Comparison of ENCODE assay signal across 16 cellular contexts in genomic region chr1:7422966-7423365, GRCh38.
A peak's percentile ranks its signal among the peaks of the same experiment; 100 is the strongest.
DNase-seq lines count a peak whose midpoint lies in the region; ATAC-seq, FAIRE-seq and TF ChIP-seq lines count a peak whose summit lies in the region.
"Had no signal": no experiment of that assay in that cellular context is flagged by ENCODE, and none has a peak within 500 bp of the region (broad histone marks: within the 10 kb centered on the region; RNA-seq: fewer than 3 reads in every experiment).

No MANE protein-coding gene starts in this region.

- peaks cover 6 to 46% of the 10 kb centered on the region in 2 experiments; a peak in 3 of 5 replicates for H3K27me3 ChIP-seq in K562 (ENCODE audit: control insufficient read depth in 2 of 2, insufficient read depth in 2 of 2, low read length in 2 of 2)

- H3K9me3 ChIP-seq in HEK293 (ENCODE audit: control insufficient read depth, insufficient read depth, low read depth, low read length) (no peaks in the 10 kb centered on the region), K562 (replicated peaks; ENCODE audit: control insufficient read depth, insufficient read depth, low read depth, low read length) (no peaks in the 10 kb centered on the region)

- ATAC-seq in K562 (no peak), sciatic nerve (no peak), GM18517 (IDR thresholded peaks at IDR 0.05; ENCODE audit: unreplicated experiment) (no peak)
- ATAC-seq: Panc1 had no signal

- H4K20me1 ChIP-seq in K562 (replicated peaks; ENCODE audit: control insufficient read depth, insufficient read depth, low read length), result peaks cover 9% of the 10 kb centered on the region; the same call in 1 of the 2 replicates

- no peak overlapping the region for H3K27ac Mint-ChIP-seq in CD14-positive monocyte
- H3K27ac Mint-ChIP-seq: CD8-positive, alpha-beta memory T cell; HFFc6 had no signal

- no peaks in the 10 kb centered on the region for H3K4me1 Mint-ChIP-seq in CD14-positive monocyte
- H3K4me1 Mint-ChIP-seq: CD8-positive, alpha-beta memory T cell had no signal

- H3K27ac ChIP-seq in HEK293 (ENCODE audit: extremely low read depth, low read depth, low read length) (no peak overlapping the region), K562 (ENCODE audit: extremely low read depth, low read depth, low read length) (no peak overlapping the region)

- no peaks in the 10 kb centered on the region for H3K4me1 ChIP-seq in HEK293 (ENCODE audit: control insufficient read depth, insufficient read depth, low read length)
- H3K4me1 ChIP-seq in K562 (replicated peaks in 1 of 2; ENCODE audit: control insufficient read depth in 2 of 2, insufficient read depth in 2 of 2, low read length in 2 of 2), result no peaks in the 10 kb centered on the region

- no peaks in the 10 kb centered on the region for H3K9me1 ChIP-seq in K562 (ENCODE audit: control insufficient read depth, insufficient read depth, low read length)

- TF ChIP-seq EP300 in K562 (IDR thresholded peaks at IDR 0.05; ENCODE audit: low read length), result no peak

- H3K79me2 ChIP-seq in K562 (ENCODE audit: control insufficient read depth, insufficient read depth, low read length), result no peaks in the 10 kb centered on the region

- CTCF ChIA-PET in HEK293 (lab: Yijun Ruan, JAX), result no interaction called here
- CTCF ChIA-PET in K562 (lab: Yijun Ruan, JAX; ENCODE audit: low intra/inter-chr PET ratio), result no interaction called here

- DNase-seq in CD14-positive monocyte (ENCODE audit: low spot score) (peak; percentile 33), K562 (ENCODE audit: extremely low read depth in 1 of 4, low spot score in 3 of 4) (no peak), sciatic nerve (ENCODE audit: low spot score) (peak; percentile 48), NCI-H510A (lab: John Stamatoyannopoulos, UW) (no peak), superior temporal gyrus (ENCODE audit: extremely low spot score) (no peak)
- DNase-seq: GOT3, HFFc6, Kasumi-1, NCI-H1436, NCI-H2081 treated with DMSO at 0.1 percent for 48 hours, NCI-H2227 treated with DMSO at 0.1 percent for 48 hours, SHP77 treated with DMSO at 0.1 percent for 48 hours had no signal

- intact Hi-C loops in CD14-positive monocyte (cut with micrococcal nuclease), result no loop called here
- intact Hi-C loops in K562 (cut with micrococcal nuclease), result no loop called here
- intact Hi-C loops in sciatic nerve (cut with DNase I), result no loop called here

- H3K4me2 ChIP-seq in K562 (ENCODE audit: insufficient read depth, low read length), result no peak overlapping the region

- no peak for TF ChIP-seq POLR2A in K562 (conservative IDR thresholded peaks at IDR 0.05)

- H3K9ac ChIP-seq in K562 (ENCODE audit: insufficient read depth in 1 of 2, low read depth in 2 of 2, low read length in 2 of 2), result no peak overlapping the region

- H3K4me3 Mint-ChIP-seq in CD14-positive monocyte, result no peak overlapping the region
- H3K4me3 Mint-ChIP-seq: CD8-positive, alpha-beta memory T cell; HFFc6 had no signal

- H2AFZ ChIP-seq in K562 (ENCODE audit: low read depth, low read length), result no peak overlapping the region

- H3K27me3 Mint-ChIP-seq in CD14-positive monocyte (ENCODE audit: low read depth in 3 of 3), result peaks cover 3 to 10% (median 4%) of the 10 kb centered on the region in 3 donors

- in situ Hi-C loops in K562 (cut with MboI), result no loop called here

- 3% methylated on average over 9 of the region's 9 CpGs for WGBS in K562 (ENCODE audit: insufficient coverage, low coverage, missing lambda C conversion rate)

- no peak overlapping the region for H3K4me3 ChIP-seq in HEK293 (ENCODE audit: low read depth, low read length)
- H3K4me3 ChIP-seq in K562, result no peak overlapping the region

- TF ChIP-seq RAD21 in K562 (CRISPR knock-in tag; conservative IDR thresholded peaks at IDR 0.05 in 1 of 2, IDR thresholded peaks at IDR 0.05 in 1 of 2), result no peak

- H3K36me3 ChIP-seq in HEK293 (ENCODE audit: control insufficient read depth in 2 of 2, insufficient read depth in 1 of 2, low read length in 2 of 2), result no peaks in the 10 kb centered on the region
- H3K36me3 ChIP-seq in K562 (ENCODE audit: control insufficient read depth, insufficient read depth, low read length), result no peaks in the 10 kb centered on the region

- POLR2A ChIA-PET in HEK293 (lab: Yijun Ruan, JAX) (interaction anchor here (0.7 kb wide), 1 partner anchor 17 kb away, joined by 3 read pairs; no protein-coding TSS in a partner anchor), K562 (lab: Yijun Ruan, JAX) (no interaction called here)

- no peak for TF ChIP-seq CTCF in CD14-positive monocyte (IDR thresholded peaks at IDR 0.05)
- TF ChIP-seq CTCF in HEK293 (tag by site-specific recombination; IDR thresholded peaks at IDR 0.05), result no peak
- TF ChIP-seq CTCF in K562 (IDR thresholded peaks at IDR 0.05 in 2 of 3, conservative IDR thresholded peaks at IDR 0.05 in 1 of 3; ENCODE audit: insufficient read depth in 2 of 3, low read depth in 1 of 3, low read length in 3 of 3), result no peak

- H3K9me3 Mint-ChIP-seq in CD14-positive monocyte, result peaks cover 6 to 16% (median 11%) of the 10 kb centered on the region in 7 donors

- no TSS peak for BruUV-seq in K562 (replicated peaks; lab: Mats Ljungman, UMichigan)

- no peaks in the 10 kb centered on the region for H3K36me3 Mint-ChIP-seq in CD14-positive monocyte
- H3K36me3 Mint-ChIP-seq: CD8-positive, alpha-beta memory T cell had no signal

- FAIRE-seq in K562 (lab: Jason Lieb, UNC), result no peak

TF ChIP-seq in HEK293, 187 proteins besides CTCF, POLR2A, EP300 and RAD21 (continues in another document):
- TF ChIP-seq ZNF560 (tag by site-specific recombination; IDR thresholded peaks at IDR 0.05; ENCODE audit: borderline replicate concordance) (no peak), ATF2 (tag by site-specific recombination; IDR thresholded peaks at IDR 0.05; ENCODE audit: low read depth) (no peak), HOXA7 (CRISPR knock-in tag; IDR thresholded peaks at IDR 0.05; ENCODE audit: borderline replicate concordance) (no peak), ZNF777 (tag by site-specific recombination; IDR thresholded peaks at IDR 0.05; ENCODE audit: borderline replicate concordance) (no peak), ZNF501 (tag by site-specific recombination; IDR thresholded peaks at IDR 0.05) (no peak), ZIC2 (tag by site-specific recombination; IDR thresholded peaks at IDR 0.05) (0 out of 2 replicates have a peak, but pooled peaks have one; percentile 10), ZNF664 (tag by site-specific recombination; IDR thresholded peaks at IDR 0.05) (no peak)

TF ChIP-seq in K562, 482 proteins besides CTCF, POLR2A, EP300 and RAD21:
- no peak for TF ChIP-seq ETS2 (tag; IDR thresholded peaks at IDR 0.05; ENCODE audit: borderline replicate concordance, poor library complexity, severe bottlenecking)
- no peak for TF ChIP-seq ASH1L (IDR thresholded peaks at IDR 0.05; ENCODE audit: borderline replicate concordance, low read depth, partially characterized antibody)
- no peak for TF ChIP-seq ZNF830 (CRISPR knock-in tag; IDR thresholded peaks at IDR 0.05)
- TF ChIP-seq TOE1 (IDR thresholded peaks at IDR 0.05; ENCODE audit: borderline replicate concordance), result no peak
- no peak for TF ChIP-seq TOE1 (CRISPR knock-in tag; IDR thresholded peaks at IDR 0.05; ENCODE audit: borderline replicate concordance, low read depth)
- no peak for TF ChIP-seq ZNF12 (CRISPR knock-in tag; IDR thresholded peaks at IDR 0.05)
- TF ChIP-seq SMAD4 (CRISPR knock-in tag; conservative IDR thresholded peaks at IDR 0.05), result no peak
- no peak for TF ChIP-seq GATAD2A (IDR thresholded peaks at IDR 0.05)
- no peak for TF ChIP-seq HDGF (IDR thresholded peaks at IDR 0.05)
- peak; percentile 36; the same call in 1 of the 2 replicates for TF ChIP-seq NFIC (IDR thresholded peaks at IDR 0.05)
TF ChIP-seq in K562: peak in this region for 1.

Comparison
In these comparisons a context has a peak if more than half of its experiments do, and no peak if none do; other contexts are left out.
1. DNase-seq: peak in CD14-positive monocyte (single experiment) and sciatic nerve (single experiment); none in K562 (0 of 4), NCI-H510A (single experiment) and superior temporal gyrus (single experiment).